Comparison of ENCODE assay signal across 18 cellular contexts in genomic region chr7:20513897-20514296, GRCh38.
"Had no signal": no experiment of that assay in that cellular context is flagged by ENCODE, and none has a peak within 500 bp of the region (broad histone marks: within the 10 kb centered on the region; RNA-seq: fewer than 3 reads in every experiment).

No MANE protein-coding gene starts in this region.

- H3K36me3 Mint-ChIP-seq: immature natural killer cell; naive thymus-derived CD4-positive, alpha-beta T cell; stimulated activated memory B cell treated with anti-CD40 and anti-IgM and Interleukin-4, amounts not matched to agents 10 μg/mL and 1 μg/mL and 100 μg/mL, for 72 hours had no signal

- ATAC-seq: effector memory CD8-positive, alpha-beta T cell; naive thymus-derived CD4-positive, alpha-beta T cell; psoas muscle; right lobe of liver; stimulated activated memory B cell treated with anti-CD40 and anti-IgM and Interleukin-4, amounts not matched to agents 10 μg/mL and 1 μg/mL and 100 μg/mL, for 72 hours; stimulated activated naive CD8-positive, alpha-beta T cell treated with anti-CD3 and anti-CD28 coated beads, Interleukin-15, amount 100 ng/mL, for 72 hours; upper lobe of right lung had no signal

- H3K27me3 Mint-ChIP-seq: effector memory CD8-positive, alpha-beta T cell; naive thymus-derived CD4-positive, alpha-beta T cell; stimulated activated memory B cell treated with anti-CD40 and anti-IgM and Interleukin-4, amounts not matched to agents 10 μg/mL and 1 μg/mL and 100 μg/mL, for 72 hours; stimulated activated naive CD8-positive, alpha-beta T cell treated with anti-CD3 and anti-CD28 coated beads, Interleukin-15, amount 100 ng/mL, for 72 hours had no signal

- H3K4me3 Mint-ChIP-seq: dendritic cell treated with granulocyte-macrophage colony-stimulating factor and Interleukin-4, amounts not matched to agents 40 ng/mL and 50 ng/mL, for 4 days; effector memory CD8-positive, alpha-beta T cell; immature natural killer cell; naive thymus-derived CD4-positive, alpha-beta T cell; stimulated activated memory B cell treated with anti-CD40 and anti-IgM and Interleukin-4, amounts not matched to agents 10 μg/mL and 1 μg/mL and 100 μg/mL, for 72 hours; stimulated activated naive CD8-positive, alpha-beta T cell treated with anti-CD3 and anti-CD28 coated beads, Interleukin-15, amount 100 ng/mL, for 72 hours had no signal

- H3K36me3 ChIP-seq: neutrophil, right lobe of liver, spleen, tibial nerve, upper lobe of right lung, vagina had no signal

- H3K9me3 ChIP-seq: neutrophil, right lobe of liver, testis, tibial nerve, upper lobe of right lung, vagina had no signal

- H3K4me1 ChIP-seq: psoas muscle, right lobe of liver, spleen, testis, upper lobe of right lung, vagina had no signal

- DNase-seq: effector memory CD8-positive, alpha-beta T cell; immature natural killer cell; naive thymus-derived CD4-positive, alpha-beta T cell; psoas muscle; right lobe of liver; spleen; stimulated activated CD4-positive, alpha-beta T cell treated with anti-CD3 and anti-CD28 coated beads, Interleukin-15, amount 100 ng/mL, for 24 hours; stimulated activated CD4-positive, alpha-beta T cell treated with anti-CD3 and anti-CD28 coated beads, Interleukin-1b, Interleukin-23, amount 100 ng/mL, for 48 hours; stimulated activated CD4-positive, alpha-beta T cell treated with anti-CD3 and anti-CD28 coated beads, Interleukin-4, amount 100 ng/mL, for 24 hours; stimulated activated naive CD8-positive, alpha-beta T cell treated with anti-CD3 and anti-CD28 coated beads, Interleukin-15, amount 100 ng/mL, for 72 hours; upper lobe of right lung had no signal

- H3K4me1 Mint-ChIP-seq: immature natural killer cell; naive thymus-derived CD4-positive, alpha-beta T cell; stimulated activated memory B cell treated with anti-CD40 and anti-IgM and Interleukin-4, amounts not matched to agents 10 μg/mL and 1 μg/mL and 100 μg/mL, for 72 hours; stimulated activated naive CD8-positive, alpha-beta T cell treated with anti-CD3 and anti-CD28 coated beads, Interleukin-15, amount 100 ng/mL, for 72 hours had no signal

- H3K27me3 ChIP-seq: foreskin keratinocyte, neutrophil, right lobe of liver, spleen, testis, tibial nerve, upper lobe of right lung, vagina had no signal

- H3K27ac ChIP-seq: foreskin keratinocyte, neutrophil, psoas muscle, right lobe of liver, spleen, testis, upper lobe of right lung, vagina had no signal

- H3K4me3 ChIP-seq: psoas muscle, right lobe of liver, spleen, testis, tibial nerve, upper lobe of right lung, vagina had no signal

- H3K27ac Mint-ChIP-seq: dendritic cell treated with granulocyte-macrophage colony-stimulating factor and Interleukin-4, amounts not matched to agents 40 ng/mL and 50 ng/mL, for 4 days; effector memory CD8-positive, alpha-beta T cell; immature natural killer cell; naive thymus-derived CD4-positive, alpha-beta T cell; stimulated activated memory B cell treated with anti-CD40 and anti-IgM and Interleukin-4, amounts not matched to agents 10 μg/mL and 1 μg/mL and 100 μg/mL, for 72 hours; stimulated activated naive CD8-positive, alpha-beta T cell treated with anti-CD3 and anti-CD28 coated beads, Interleukin-15, amount 100 ng/mL, for 72 hours had no signal

- H3K9me3 Mint-ChIP-seq: dendritic cell treated with granulocyte-macrophage colony-stimulating factor and Interleukin-4, amounts not matched to agents 40 ng/mL and 50 ng/mL, for 4 days; effector memory CD8-positive, alpha-beta T cell; stimulated activated memory B cell treated with anti-CD40 and anti-IgM and Interleukin-4, amounts not matched to agents 10 μg/mL and 1 μg/mL and 100 μg/mL, for 72 hours; stimulated activated naive CD8-positive, alpha-beta T cell treated with anti-CD3 and anti-CD28 coated beads, Interleukin-15, amount 100 ng/mL, for 72 hours had no signal
